ENCODE assay signal across 26 cellular contexts in genomic region chr2:45085487-45085886, GRCh38.
"Had no signal": no experiment of that assay in that cellular context is flagged by ENCODE, and none has a peak within 500 bp of the region (broad histone marks: within the 10 kb centered on the region; RNA-seq: fewer than 3 reads in every experiment).

No MANE protein-coding gene starts in this region.

- H3K27ac Mint-ChIP-seq: activated CD4-positive, alpha-beta T cell treated with anti-CD3 and anti-CD28 coated beads for 36 hours; activated CD8-positive, alpha-beta T cell treated with anti-CD3 and anti-CD28 coated beads for 36 hours; activated naive CD8-positive, alpha-beta T cell treated with anti-CD3 and anti-CD28 coated beads, Interleukin-2, amount 10 ng/mL, durations not matched to agents 7 days and 5 days; activated T-cell treated with anti-CD3 and anti-CD28 coated beads, Interleukin-2, amount 50 U/mL, for 72 hours; activated T-helper 2 cell treated with anti-CD3 and anti-CD28 coated beads, Interferon-gamma antibody, Interleukin-2, Interleukin-4, amounts not matched to agents 10 μg/mL and 5 μg/mL and 100 μg/mL, durations not matched to agents 14 hours and 24 hours and 36 hours; T-cell had no signal

- H3K4me1 ChIP-seq: adrenal gland had no signal

- H3K9me3 Mint-ChIP-seq: activated naive CD8-positive, alpha-beta T cell treated with anti-CD3 and anti-CD28 coated beads, Interleukin-2, amount 10 ng/mL, durations not matched to agents 7 days and 5 days; activated T-cell treated with anti-CD3 and anti-CD28 coated beads, Interleukin-2, amount 50 U/mL, for 72 hours; activated T-helper 2 cell treated with anti-CD3 and anti-CD28 coated beads, Interferon-gamma antibody, Interleukin-2, Interleukin-4, amounts not matched to agents 10 μg/mL and 5 μg/mL and 100 μg/mL, durations not matched to agents 14 hours and 24 hours and 36 hours had no signal

- H3K36me3 Mint-ChIP-seq: activated naive CD8-positive, alpha-beta T cell treated with anti-CD3 and anti-CD28 coated beads, Interleukin-2, amount 10 ng/mL, durations not matched to agents 7 days and 5 days; T-cell had no signal

- ATAC-seq: activated CD4-positive, alpha-beta T cell treated with anti-CD3 and anti-CD28 coated beads for 36 hours; activated CD8-positive, alpha-beta T cell treated with anti-CD3 and anti-CD28 coated beads for 36 hours; activated T-cell treated with anti-CD3 and anti-CD28 coated beads, Interleukin-2, amount 50 U/mL, for 72 hours; Panc1; Right ventricle myocardium inferior; T-cell had no signal

- H3K36me3 ChIP-seq: adrenal gland, WERI-Rb-1 had no signal

- H3K27ac ChIP-seq: adrenal gland, WERI-Rb-1 had no signal

- H3K4me3 Mint-ChIP-seq: activated CD4-positive, alpha-beta T cell treated with anti-CD3 and anti-CD28 coated beads for 36 hours; activated CD8-positive, alpha-beta T cell treated with anti-CD3 and anti-CD28 coated beads for 36 hours; activated naive CD8-positive, alpha-beta T cell treated with anti-CD3 and anti-CD28 coated beads, Interleukin-2, amount 10 ng/mL, durations not matched to agents 7 days and 5 days; activated T-cell treated with anti-CD3 and anti-CD28 coated beads, Interleukin-2, amount 50 U/mL, for 72 hours; T-cell had no signal

- H3K9me3 ChIP-seq: adrenal gland had no signal

- H3K27me3 ChIP-seq: adrenal gland had no signal

- DNase-seq: activated CD4-positive, alpha-beta T cell treated with anti-CD3 and anti-CD28 coated beads for 36 hours; activated CD4-positive, alpha-beta T cell treated with anti-CD3 and anti-CD28 coated beads, Interleukin-2, amount 50 U/mL, for 1 hour; activated CD8-positive, alpha-beta memory T cell treated with anti-CD3 and anti-CD28 coated beads, Interleukin-2, amount 50 U/mL, for 4 hours; activated CD8-positive, alpha-beta T cell treated with anti-CD3 and anti-CD28 coated beads for 36 hours; activated gamma-delta T cell treated with Interleukin-2 at 50 U/mL for 16 hours; activated naive CD4-positive, alpha-beta T cell treated with anti-CD3 and anti-CD28 coated beads, Interleukin-2, amount 50 U/mL, for 16 hours; activated naive CD8-positive, alpha-beta T cell treated with anti-CD3 and anti-CD28 coated beads, Interleukin-2, amount 10 ng/mL, durations not matched to agents 7 days and 5 days; activated T-cell treated with anti-CD3 and anti-CD28 coated beads, Interleukin-2, amount 50 U/mL, for 72 hours; adrenal gland; anterior cingulate cortex; cerebellar nuclear complex; MM.1S; NCI-H1105; NCI-H1436; NCI-H1694 treated with DMSO at 0.1 percent for 48 hours; NCI-H2081; NCI-H510A treated with DMSO at 0.1 percent for 48 hours; NCI-H69; NK-92 treated with Interleukin-12 subunit alpha and Interleukin-12 subunit beta, amount 100 ng/mL, for 24 hours; OCI-M1; RPMI8226; T-cell; WERI-Rb-1 had no signal

- H3K4me3 ChIP-seq: adrenal gland had no signal

- H3K4me1 Mint-ChIP-seq: activated CD4-positive, alpha-beta T cell treated with anti-CD3 and anti-CD28 coated beads for 36 hours; activated naive CD8-positive, alpha-beta T cell treated with anti-CD3 and anti-CD28 coated beads, Interleukin-2, amount 10 ng/mL, durations not matched to agents 7 days and 5 days; T-cell had no signal
